Comparison of ENCODE assay signal across 1 cellular context in the genomic region with DNA sequence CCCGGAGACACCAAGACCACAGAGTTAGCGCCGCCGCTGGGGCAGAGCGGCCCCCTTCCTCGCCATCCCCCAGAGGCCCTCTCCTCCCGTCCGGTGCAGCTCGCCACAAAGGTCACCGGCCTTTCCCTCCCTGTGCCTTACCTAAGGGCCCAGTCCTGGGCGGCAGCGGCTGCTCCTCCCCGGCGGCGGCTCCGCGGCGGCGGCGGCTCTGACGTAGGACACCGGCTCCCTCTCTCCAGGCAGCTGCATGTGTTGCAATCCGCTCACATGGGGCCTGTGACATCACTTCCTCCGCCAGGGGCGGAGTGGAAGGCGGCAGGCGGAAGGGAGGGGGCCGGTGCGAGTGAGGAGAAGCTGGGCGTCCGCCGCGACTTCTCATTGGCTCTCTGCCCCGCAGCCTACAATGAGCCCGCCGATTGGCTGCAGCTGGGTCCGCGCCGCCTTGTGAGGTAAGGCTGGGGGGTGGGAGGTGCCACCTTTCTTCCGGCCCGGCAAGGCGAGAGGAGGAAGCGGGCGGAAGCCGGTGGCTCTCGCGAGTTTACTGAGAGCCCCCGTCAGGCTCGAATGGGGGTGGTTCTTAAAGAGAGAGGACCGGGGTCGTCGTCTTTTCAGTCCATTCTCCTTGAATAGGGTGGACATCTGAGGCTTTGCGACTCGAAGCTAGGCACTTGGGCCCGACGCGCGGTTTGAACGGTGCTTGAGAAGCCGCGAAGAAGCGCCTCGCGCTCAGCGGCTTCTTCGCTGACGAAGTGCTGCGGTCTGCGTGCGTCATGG.
A peak's percentile ranks its signal among the peaks of the same experiment; 100 is the strongest.
TF ChIP-seq lines count a peak whose summit lies in the region.

A gene (minus strand): TSS at position 281 of the 774 bp plus-strand sequence. CDS start 318 bp downstream, outside the sequence.

TF ChIP-seq in WTC11, 78 proteins besides CTCF, POLR2A, EP300 and RAD21 (continued from another document):
- TF ChIP-seq, protein P1, sequence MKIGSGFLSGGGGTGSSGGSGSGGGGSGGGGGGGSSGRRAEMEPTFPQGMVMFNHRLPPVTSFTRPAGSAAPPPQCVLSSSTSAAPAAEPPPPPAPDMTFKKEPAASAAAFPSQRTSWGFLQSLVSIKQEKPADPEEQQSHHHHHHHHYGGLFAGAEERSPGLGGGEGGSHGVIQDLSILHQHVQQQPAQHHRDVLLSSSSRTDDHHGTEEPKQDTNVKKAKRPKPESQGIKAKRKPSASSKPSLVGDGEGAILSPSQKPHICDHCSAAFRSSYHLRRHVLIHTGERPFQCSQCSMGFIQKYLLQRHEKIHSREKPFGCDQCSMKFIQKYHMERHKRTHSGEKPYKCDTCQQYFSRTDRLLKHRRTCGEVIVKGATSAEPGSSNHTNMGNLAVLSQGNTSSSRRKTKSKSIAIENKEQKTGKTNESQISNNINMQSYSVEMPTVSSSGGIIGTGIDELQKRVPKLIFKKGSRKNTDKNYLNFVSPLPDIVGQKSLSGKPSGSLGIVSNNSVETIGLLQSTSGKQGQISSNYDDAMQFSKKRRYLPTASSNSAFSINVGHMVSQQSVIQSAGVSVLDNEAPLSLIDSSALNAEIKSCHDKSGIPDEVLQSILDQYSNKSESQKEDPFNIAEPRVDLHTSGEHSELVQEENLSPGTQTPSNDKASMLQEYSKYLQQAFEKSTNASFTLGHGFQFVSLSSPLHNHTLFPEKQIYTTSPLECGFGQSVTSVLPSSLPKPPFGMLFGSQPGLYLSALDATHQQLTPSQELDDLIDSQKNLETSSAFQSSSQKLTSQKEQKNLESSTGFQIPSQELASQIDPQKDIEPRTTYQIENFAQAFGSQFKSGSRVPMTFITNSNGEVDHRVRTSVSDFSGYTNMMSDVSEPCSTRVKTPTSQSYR (CRISPR knock-in tag; IDR thresholded peaks at IDR 0.05), result 0 out of 2 replicates have a peak, but pooled peaks have one; percentile 23
TF ChIP-seq in WTC11: peak in this region for 24.
